Comparison of ENCODE assay signal across 1 cellular context in genomic region chr16:29805232-29806095, GRCh38.
TF ChIP-seq lines count a peak whose summit lies in the region.

No MANE protein-coding gene starts in this region.

TF ChIP-seq in HepG2, 621 proteins besides CTCF, POLR2A, EP300 and RAD21 (continued from another document and continues in another):
- TF ChIP-seq LRRFIP1 (CRISPR knock-in tag; conservative IDR thresholded peaks at IDR 0.05) (peak; percentile 44; the same call in 1 of the 2 replicates), HOMEZ (CRISPR knock-in tag; IDR thresholded peaks at IDR 0.05; ENCODE audit: low read depth) (peak; percentile 51; the same call in 1 of the 2 replicates), TGIF2 (CRISPR knock-in tag; IDR thresholded peaks at IDR 0.05) (peak; percentile 81), TBL1XR1 (IDR thresholded peaks at IDR 0.05; ENCODE audit: borderline replicate concordance, low read length, partially characterized antibody) (peak; percentile 49), FOXC1 (CRISPR knock-in tag; IDR thresholded peaks at IDR 0.05; ENCODE audit: borderline replicate concordance) (peak; percentile 95), ZNF674 (CRISPR knock-in tag; IDR thresholded peaks at IDR 0.05; ENCODE audit: low read depth) (no peak), MTF1 (CRISPR knock-in tag; IDR thresholded peaks at IDR 0.05) (0 out of 2 replicates have a peak, but pooled peaks have one; percentile 44), IRX3 (CRISPR knock-in tag; IDR thresholded peaks at IDR 0.05; ENCODE audit: borderline replicate concordance, low read depth) (peak; percentile 98), ZNF33B (CRISPR knock-in tag; IDR thresholded peaks at IDR 0.05) (peak; percentile 37; the same call in 1 of the 2 replicates), SNAPC5 (CRISPR knock-in tag; IDR thresholded peaks at IDR 0.05; ENCODE audit: borderline replicate concordance) (peak; percentile 95; the same call in 1 of the 2 replicates), KDM4B (CRISPR knock-in tag; IDR thresholded peaks at IDR 0.05) (peak; percentile 82; the same call in 1 of the 2 replicates), ZFP62 (CRISPR knock-in tag; IDR thresholded peaks at IDR 0.05) (no peak), ZNF362 (CRISPR knock-in tag; IDR thresholded peaks at IDR 0.05; ENCODE audit: borderline replicate concordance) (peak; percentile 58; the same call in 1 of the 2 replicates), ZNF34 (CRISPR knock-in tag; IDR thresholded peaks at IDR 0.05; ENCODE audit: borderline replicate concordance) (peak; percentile 62; the same call in 1 of the 2 replicates), HES4 (CRISPR knock-in tag; IDR thresholded peaks at IDR 0.05; ENCODE audit: borderline replicate concordance) (no peak), ZNF543 (CRISPR knock-in tag; IDR thresholded peaks at IDR 0.05) (peak; percentile 53; the same call in 1 of the 2 replicates), UBTF (CRISPR knock-in tag; IDR thresholded peaks at IDR 0.05) (peak; percentile 87), TSC22D2 (CRISPR knock-in tag; IDR thresholded peaks at IDR 0.05; ENCODE audit: borderline replicate concordance) (peak; percentile 94; the same call in 1 of the 2 replicates), ZNF547 (CRISPR knock-in tag; IDR thresholded peaks at IDR 0.05) (peak; percentile 90), E2F5 (CRISPR knock-in tag; conservative IDR thresholded peaks at IDR 0.05) (peak; percentile 93), STAT5B (CRISPR knock-in tag; IDR thresholded peaks at IDR 0.05) (peak; percentile 84; the same call in 1 of the 2 replicates), ZFAT (CRISPR knock-in tag; conservative IDR thresholded peaks at IDR 0.05) (no peak), ZNF101 (CRISPR knock-in tag; IDR thresholded peaks at IDR 0.05; ENCODE audit: borderline replicate concordance, low read depth) (peak; percentile 60; the same call in 1 of the 2 replicates), TERF1 (CRISPR knock-in tag; IDR thresholded peaks at IDR 0.05) (no peak), MAZ (IDR thresholded peaks at IDR 0.05; ENCODE audit: borderline replicate concordance, low read depth, low read length) (peak; percentile 99), MAZ (CRISPR knock-in tag; IDR thresholded peaks at IDR 0.05; ENCODE audit: low read depth) (peak; percentile 100), ZFP36L2 (CRISPR knock-in tag; IDR thresholded peaks at IDR 0.05) (no peak; the same call in 1 of the 2 replicates), NRL (CRISPR knock-in tag; IDR thresholded peaks at IDR 0.05; ENCODE audit: borderline replicate concordance) (peak; percentile 95), ZNF687 (CRISPR knock-in tag; IDR thresholded peaks at IDR 0.05) (peak; percentile 98), ZKSCAN5 (CRISPR knock-in tag; IDR thresholded peaks at IDR 0.05) (no peak), ZNF274 (CRISPR knock-in tag; IDR thresholded peaks at IDR 0.05) (peak; percentile 56; the same call in 1 of the 2 replicates), PHF5A (CRISPR knock-in tag; IDR thresholded peaks at IDR 0.05; ENCODE audit: low read depth, unreplicated experiment) (peak; percentile 99), ZNF205 (CRISPR knock-in tag; IDR thresholded peaks at IDR 0.05) (peak; percentile 92; the same call in 1 of the 2 replicates), HIC2 (CRISPR knock-in tag; IDR thresholded peaks at IDR 0.05; ENCODE audit: low read depth) (peak; percentile 76; the same call in 1 of the 2 replicates), HIVEP1 (CRISPR knock-in tag; IDR thresholded peaks at IDR 0.05) (peak; percentile 84), ZUFSP (CRISPR knock-in tag; IDR thresholded peaks at IDR 0.05; ENCODE audit: borderline replicate concordance) (no peak)
